Comparison of ENCODE assay signal across 8 cellular contexts in the genomic region with DNA sequence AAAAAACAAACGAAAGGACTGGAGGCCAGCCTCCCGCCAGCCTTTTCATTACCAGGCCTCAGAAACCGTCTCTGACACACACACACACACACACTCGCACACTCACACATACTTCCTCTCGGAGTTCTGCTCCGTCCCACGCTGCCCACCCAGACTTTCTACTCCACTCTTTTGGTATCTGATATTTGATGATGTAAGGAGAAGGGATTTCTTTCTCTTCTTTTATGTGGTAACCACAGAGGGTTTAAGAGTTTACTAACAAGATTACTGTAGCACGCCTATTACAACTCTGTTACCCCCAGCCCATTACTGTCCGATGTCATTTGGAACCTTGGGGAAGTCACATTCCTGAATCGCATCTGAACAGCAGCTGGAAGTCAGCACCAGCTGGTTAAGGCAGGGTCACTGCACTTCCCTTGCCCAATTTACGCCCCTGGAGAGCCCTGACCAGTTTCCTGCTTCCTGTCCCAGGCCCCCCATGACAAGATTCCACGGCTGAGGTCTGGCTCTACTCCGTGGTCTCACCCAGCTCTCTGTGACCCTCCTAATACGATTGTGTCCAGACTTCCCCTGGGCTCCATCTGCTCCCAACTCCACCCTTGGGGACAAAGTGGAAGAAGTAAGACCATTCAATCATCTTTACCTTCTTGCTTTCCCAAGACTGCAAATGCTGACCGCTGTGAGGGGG. TPM values are rescaled to one million over a fixed set of nuclear protein-coding genes. Genes with fewer than 3 reads are reported as not detected.
DNase-seq lines count a peak whose midpoint lies in the region; ATAC-seq, FAIRE-seq and TF ChIP-seq lines count a peak whose summit lies in the region.

No MANE protein-coding gene starts in this region.

- CTCF ChIA-PET in activated CD8-positive, alpha-beta memory T cell treated with anti-CD3 and anti-CD28 coated beads, Interleukin-2, amount 10 ng/mL, durations not matched to agents 7 days and 5 days (lab: Charles Lee) = no interaction called here

- H3K9me3 ChIP-seq in astrocyte (ENCODE audit: insufficient read depth, low read depth, low read length) = no peaks in the 10 kb centered on the region

- H3K27ac ChIP-seq in astrocyte (ENCODE audit: low read depth, low read length) = peak overlapping the region; percentile 76

- no peak for ATAC-seq in activated CD8-positive, alpha-beta memory T cell treated with anti-CD3 and anti-CD28 coated beads, Interleukin-2, amount 10 ng/mL, durations not matched to agents 7 days and 5 days
- no peak for ATAC-seq in stimulated activated effector memory CD8-positive, alpha-beta T cell treated with anti-CD3 and anti-CD28 coated beads, Interleukin-12 subunit alpha, Interleukin-12 subunit beta, amount 100 ng/mL, for 72 hours

- H3K9me3 Mint-ChIP-seq in activated CD8-positive, alpha-beta memory T cell treated with anti-CD3 and anti-CD28 coated beads, Interleukin-2, amount 10 ng/mL, durations not matched to agents 7 days and 5 days (ENCODE audit: low read depth) = no peaks in the 10 kb centered on the region
- H3K9me3 Mint-ChIP-seq in astrocyte (ENCODE audit: unreplicated experiment) = peaks cover 2% of the 10 kb centered on the region
- H3K9me3 Mint-ChIP-seq in stimulated activated effector memory CD8-positive, alpha-beta T cell treated with anti-CD3 and anti-CD28 coated beads, Interleukin-12 subunit alpha, Interleukin-12 subunit beta, amount 100 ng/mL, for 72 hours = no peaks in the 10 kb centered on the region

- H3K4me2 ChIP-seq in astrocyte (ENCODE audit: low read length) = peak overlapping the region; percentile 85

- no peak for FAIRE-seq in astrocyte (lab: Jason Lieb, UNC)

- peaks cover 13% of the 10 kb centered on the region for H4K20me1 ChIP-seq in astrocyte (ENCODE audit: insufficient read depth, low read length)

- TF ChIP-seq CTCF in astrocyte (IDR thresholded peaks at IDR 0.05; ENCODE audit: insufficient read depth, low read depth, low read length) = no peak

- no peaks in the 10 kb centered on the region for H3K27me3 ChIP-seq in astrocyte (ENCODE audit: insufficient read depth, low read length)

- peaks cover 65% of the 10 kb centered on the region for H3K27me3 Mint-ChIP-seq in activated CD8-positive, alpha-beta memory T cell treated with anti-CD3 and anti-CD28 coated beads, Interleukin-2, amount 10 ng/mL, durations not matched to agents 7 days and 5 days
- H3K27me3 Mint-ChIP-seq in astrocyte (ENCODE audit: low read depth, unreplicated experiment) = no peaks in the 10 kb centered on the region

- no peaks in the 10 kb centered on the region for H3K36me3 Mint-ChIP-seq in activated CD8-positive, alpha-beta memory T cell treated with anti-CD3 and anti-CD28 coated beads, Interleukin-2, amount 10 ng/mL, durations not matched to agents 7 days and 5 days
- H3K36me3 Mint-ChIP-seq in astrocyte (ENCODE audit: low read depth, unreplicated experiment) = peaks cover 6% of the 10 kb centered on the region
- H3K36me3 Mint-ChIP-seq in stimulated activated effector memory CD8-positive, alpha-beta T cell treated with anti-CD3 and anti-CD28 coated beads, Interleukin-12 subunit alpha, Interleukin-12 subunit beta, amount 100 ng/mL, for 72 hours = no peaks in the 10 kb centered on the region

- no peak for DNase-seq in activated CD8-positive, alpha-beta memory T cell treated with anti-CD3 and anti-CD28 coated beads, Interleukin-2, amount 10 ng/mL, durations not matched to agents 7 days and 5 days
- no peak for DNase-seq in activated CD8-positive, alpha-beta memory T cell treated with anti-CD3 and anti-CD28 coated beads, Interleukin-2, amount 50 U/mL, for 48 hours
- DNase-seq in astrocyte (ENCODE audit: low read depth) (peak; percentile 95), islet precursor cell (peak; percentile 61), NCI-H1417 (lab: John Stamatoyannopoulos, UW) (no peak), NCI-H2029 (lab: John Stamatoyannopoulos, UW) (no peak), superior temporal gyrus (ENCODE audit: extremely low spot score) (no peak)
- no peak for DNase-seq in stimulated activated effector memory CD8-positive, alpha-beta T cell treated with anti-CD3 and anti-CD28 coated beads, Interleukin-12 subunit alpha, Interleukin-12 subunit beta, amount 100 ng/mL, for 72 hours (ENCODE audit: low spot score in 2 of 2)

- peaks cover 30% of the 10 kb centered on the region for H3K4me1 ChIP-seq in astrocyte (ENCODE audit: insufficient read depth, low read length)

- H3K4me3 Mint-ChIP-seq in activated CD8-positive, alpha-beta memory T cell treated with anti-CD3 and anti-CD28 coated beads, Interleukin-2, amount 10 ng/mL, durations not matched to agents 7 days and 5 days = peak overlapping the region; percentile 61
- H3K4me3 Mint-ChIP-seq in astrocyte (ENCODE audit: unreplicated experiment) = peak overlapping the region; percentile 100
- peak overlapping the region; percentile 72 for H3K4me3 Mint-ChIP-seq in stimulated activated effector memory CD8-positive, alpha-beta T cell treated with anti-CD3 and anti-CD28 coated beads, Interleukin-12 subunit alpha, Interleukin-12 subunit beta, amount 100 ng/mL, for 72 hours

- H3K27ac Mint-ChIP-seq in activated CD8-positive, alpha-beta memory T cell treated with anti-CD3 and anti-CD28 coated beads, Interleukin-2, amount 10 ng/mL, durations not matched to agents 7 days and 5 days = no peak overlapping the region
- peak overlapping the region; percentile 99 for H3K27ac Mint-ChIP-seq in astrocyte (ENCODE audit: unreplicated experiment)
- H3K27ac Mint-ChIP-seq in stimulated activated effector memory CD8-positive, alpha-beta T cell treated with anti-CD3 and anti-CD28 coated beads, Interleukin-12 subunit alpha, Interleukin-12 subunit beta, amount 100 ng/mL, for 72 hours = no peak overlapping the region

- H3K79me2 ChIP-seq in astrocyte (ENCODE audit: insufficient read depth, low read length) = peaks cover 36% of the 10 kb centered on the region

- H3K36me3 ChIP-seq in astrocyte (ENCODE audit: insufficient read depth, low read length) = peaks cover 4% of the 10 kb centered on the region

- H2AFZ ChIP-seq in astrocyte (ENCODE audit: low read depth, low read length) = peak overlapping the region; percentile 65

- peaks cover 11% of the 10 kb centered on the region for H3K4me1 Mint-ChIP-seq in activated CD8-positive, alpha-beta memory T cell treated with anti-CD3 and anti-CD28 coated beads, Interleukin-2, amount 10 ng/mL, durations not matched to agents 7 days and 5 days
- H3K4me1 Mint-ChIP-seq in astrocyte (ENCODE audit: low read depth, unreplicated experiment) = peaks cover 30% of the 10 kb centered on the region
- H3K4me1 Mint-ChIP-seq in stimulated activated effector memory CD8-positive, alpha-beta T cell treated with anti-CD3 and anti-CD28 coated beads, Interleukin-12 subunit alpha, Interleukin-12 subunit beta, amount 100 ng/mL, for 72 hours = peaks cover 20% of the 10 kb centered on the region

- peak overlapping the region; percentile 70 for H3K4me3 ChIP-seq in astrocyte (ENCODE audit: insufficient read depth, low read depth, low read length)

- H3K9ac ChIP-seq in astrocyte (ENCODE audit: low read length) = peak overlapping the region; percentile 88

RNA-seq across cellular contexts. Expression of a gene that starts 1.1 kb away (rescaled TPM):
- under 1 TPM in 1 of 2 experiments, not detected in 1; 0.32 TPM for total RNA-seq in activated CD8-positive, alpha-beta memory T cell treated with anti-CD3 and anti-CD28 coated beads, Interleukin-2, amount 10 ng/mL, durations not matched to agents 7 days and 5 days
- 41.7 and 42.1 TPM in 2 replicates for total RNA-seq in astrocyte

RNA-seq across cellular contexts. Expression of a gene that starts 33.2 kb away (rescaled TPM):
- total RNA-seq in activated CD8-positive, alpha-beta memory T cell treated with anti-CD3 and anti-CD28 coated beads, Interleukin-2, amount 10 ng/mL, durations not matched to agents 7 days and 5 days = 10 to 100 TPM; 18.3 to 23.2 TPM
- 11.5 and 12.4 TPM in 2 replicates for total RNA-seq in astrocyte

RNA-seq across cellular contexts. Expression of a gene that starts 57.0 kb away (rescaled TPM):
- 100 to 1,000 TPM; 165 to 170 TPM for total RNA-seq in activated CD8-positive, alpha-beta memory T cell treated with anti-CD3 and anti-CD28 coated beads, Interleukin-2, amount 10 ng/mL, durations not matched to agents 7 days and 5 days
- total RNA-seq in astrocyte = 218 and 254 TPM in 2 replicates

Comparison
In these comparisons a context has a peak if more than half of its experiments do, and no peak if none do; other contexts are left out.
1. DNase-seq: peak in astrocyte (single experiment) and islet precursor cell (single experiment); none in activated CD8-positive, alpha-beta memory T cell treated with anti-CD3 and anti-CD28 coated beads, Interleukin-2, amount 10 ng/mL, durations not matched to agents 7 days and 5 days (single experiment), activated CD8-positive, alpha-beta memory T cell treated with anti-CD3 and anti-CD28 coated beads, Interleukin-2, amount 50 U/mL, for 48 hours (single experiment), stimulated activated effector memory CD8-positive, alpha-beta T cell treated with anti-CD3 and anti-CD28 coated beads, Interleukin-12 subunit alpha, Interleukin-12 subunit beta, amount 100 ng/mL, for 72 hours (0 of 2), NCI-H1417 (0 of 3), NCI-H2029 (single experiment) and superior temporal gyrus (single experiment).
2. RNA of a gene that starts 1.1 kb away (total RNA-seq): 41.7 to 42.1 TPM in astrocyte; 0.32 TPM in activated CD8-positive, alpha-beta memory T cell treated with anti-CD3 and anti-CD28 coated beads, Interleukin-2, amount 10 ng/mL, durations not matched to agents 7 days and 5 days; every median in the first group is over 10 times any median in the second.
3. Peak in every context shown above with its lines, with median percentiles within 50 percentile points of each other: H3K4me3 Mint-ChIP-seq.